13 cellular contexts compared by ENCODE assay signal in the genomic region with DNA sequence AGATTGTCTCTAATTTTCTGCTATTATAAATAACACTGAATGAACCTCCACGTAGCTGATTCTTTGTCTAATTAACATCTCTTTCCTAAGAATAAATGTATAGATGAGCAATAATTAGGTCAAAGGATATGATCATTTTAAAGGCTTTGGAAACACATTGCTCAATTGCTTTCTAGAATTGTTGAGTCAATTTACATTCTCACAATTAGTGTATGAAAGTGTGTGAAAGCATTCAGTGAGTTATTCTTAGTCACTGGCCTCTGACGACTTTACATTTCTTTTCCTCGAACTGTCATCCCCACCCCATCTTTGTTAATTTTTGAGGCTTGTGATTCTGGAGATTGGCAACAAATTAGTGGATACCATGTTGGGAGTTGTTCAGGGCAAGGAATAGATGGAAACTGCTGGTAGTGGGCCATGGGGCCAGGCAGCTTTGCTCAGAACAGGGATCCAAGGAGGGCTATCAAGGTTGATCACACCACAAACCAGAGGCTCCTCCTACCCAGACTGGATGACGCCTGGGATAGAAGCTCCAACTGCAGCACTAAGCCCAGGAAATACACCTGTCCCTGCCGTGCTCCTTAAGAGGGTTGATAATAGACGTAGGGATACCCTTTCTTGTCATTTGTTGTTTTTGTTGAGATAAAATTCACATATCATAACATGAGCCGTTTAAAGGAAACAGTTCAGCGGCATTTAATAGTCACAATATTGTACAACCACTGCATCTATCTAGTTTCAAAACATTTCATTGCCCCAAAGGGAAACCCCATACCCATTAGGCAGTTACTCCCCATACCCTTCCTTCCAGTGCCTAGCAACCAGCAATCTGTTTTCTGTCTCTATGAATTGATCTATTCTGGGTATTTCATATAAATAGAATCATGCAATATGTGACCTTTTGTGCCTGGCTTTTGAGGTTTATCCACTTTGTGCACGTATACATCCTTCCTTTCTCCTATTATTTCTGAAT.
DNase-seq lines count a peak whose midpoint lies in the region; ATAC-seq lines count a peak whose summit lies in the region.
"Had no signal": no experiment of that assay in that cellular context is flagged by ENCODE, and none has a peak within 500 bp of the region (broad histone marks: within the 10 kb centered on the region; RNA-seq: fewer than 3 reads in every experiment).

No MANE protein-coding gene starts in this region.

- no peaks in the 10 kb centered on the region for H3K36me3 Mint-ChIP-seq in activated T-cell treated with anti-CD3 and anti-CD28 coated beads, Interleukin-2, amount 50 U/mL, for 24 hours (ENCODE audit: low read depth)

- peak overlapping the region; percentile 91 for H3K27ac Mint-ChIP-seq in activated T-cell treated with anti-CD3 and anti-CD28 coated beads, Interleukin-2, amount 50 U/mL, for 24 hours

- peak; percentile 52 for DNase-seq in activated T-cell treated with anti-CD3 and anti-CD28 coated beads, Interleukin-2, amount 50 U/mL, for 24 hours
- DNase-seq in activated T-cell treated with anti-CD3 and anti-CD28 coated beads for 4 hours (no peak), SIG-M5 treated with dmso at 0.1 percent for 504 hours (lab: John Stamatoyannopoulos, UW; ENCODE audit: unreplicated experiment) (no peak), NCI-H1105 (lab: John Stamatoyannopoulos, UW) (no peak)
- peak; percentile 43 for DNase-seq in stimulated activated CD8-positive, alpha-beta memory T cell treated with anti-CD3 and anti-CD28 coated beads, Interleukin-4, amount 100 ng/mL, for 48 hours
- DNase-seq: activated CD4-positive, CD25-positive, alpha-beta regulatory T cell treated with anti-CD3 and anti-CD28 coated beads, Interleukin-2, amount 50 U/mL, for 72 hours; anterior cingulate cortex; MM.1S; NCI-H526 had no signal

- ATAC-seq in GM21619 (IDR thresholded peaks at IDR 0.05; ENCODE audit: unreplicated experiment) (peak; percentile 76), HG03558 (IDR thresholded peaks at IDR 0.05; ENCODE audit: extremely low read depth, unreplicated experiment) (peak; percentile 58), GM19397 (IDR thresholded peaks at IDR 0.05; ENCODE audit: unreplicated experiment) (no peak)
- ATAC-seq: sciatic nerve had no signal

- peak overlapping the region; percentile 49 for H3K4me3 Mint-ChIP-seq in activated T-cell treated with anti-CD3 and anti-CD28 coated beads, Interleukin-2, amount 50 U/mL, for 24 hours

- peaks cover 7% of the 10 kb centered on the region for H3K27me3 Mint-ChIP-seq in activated T-cell treated with anti-CD3 and anti-CD28 coated beads, Interleukin-2, amount 50 U/mL, for 24 hours

- H3K9me3 Mint-ChIP-seq in activated T-cell treated with anti-CD3 and anti-CD28 coated beads, Interleukin-2, amount 50 U/mL, for 24 hours = no peaks in the 10 kb centered on the region

- H3K4me1 Mint-ChIP-seq in activated T-cell treated with anti-CD3 and anti-CD28 coated beads, Interleukin-2, amount 50 U/mL, for 24 hours (ENCODE audit: low read depth) = peaks cover 31% of the 10 kb centered on the region

Comparison
In these comparisons a context has a peak if more than half of its experiments do, and no peak if none do; other contexts are left out.
1. DNase-seq: peak in activated T-cell treated with anti-CD3 and anti-CD28 coated beads, Interleukin-2, amount 50 U/mL, for 24 hours (single experiment) and stimulated activated CD8-positive, alpha-beta memory T cell treated with anti-CD3 and anti-CD28 coated beads, Interleukin-4, amount 100 ng/mL, for 48 hours (single experiment); none in activated T-cell treated with anti-CD3 and anti-CD28 coated beads for 4 hours (single experiment), SIG-M5 treated with dmso at 0.1 percent for 504 hours (single experiment) and NCI-H1105 (single experiment).